In the genomic region with DNA sequence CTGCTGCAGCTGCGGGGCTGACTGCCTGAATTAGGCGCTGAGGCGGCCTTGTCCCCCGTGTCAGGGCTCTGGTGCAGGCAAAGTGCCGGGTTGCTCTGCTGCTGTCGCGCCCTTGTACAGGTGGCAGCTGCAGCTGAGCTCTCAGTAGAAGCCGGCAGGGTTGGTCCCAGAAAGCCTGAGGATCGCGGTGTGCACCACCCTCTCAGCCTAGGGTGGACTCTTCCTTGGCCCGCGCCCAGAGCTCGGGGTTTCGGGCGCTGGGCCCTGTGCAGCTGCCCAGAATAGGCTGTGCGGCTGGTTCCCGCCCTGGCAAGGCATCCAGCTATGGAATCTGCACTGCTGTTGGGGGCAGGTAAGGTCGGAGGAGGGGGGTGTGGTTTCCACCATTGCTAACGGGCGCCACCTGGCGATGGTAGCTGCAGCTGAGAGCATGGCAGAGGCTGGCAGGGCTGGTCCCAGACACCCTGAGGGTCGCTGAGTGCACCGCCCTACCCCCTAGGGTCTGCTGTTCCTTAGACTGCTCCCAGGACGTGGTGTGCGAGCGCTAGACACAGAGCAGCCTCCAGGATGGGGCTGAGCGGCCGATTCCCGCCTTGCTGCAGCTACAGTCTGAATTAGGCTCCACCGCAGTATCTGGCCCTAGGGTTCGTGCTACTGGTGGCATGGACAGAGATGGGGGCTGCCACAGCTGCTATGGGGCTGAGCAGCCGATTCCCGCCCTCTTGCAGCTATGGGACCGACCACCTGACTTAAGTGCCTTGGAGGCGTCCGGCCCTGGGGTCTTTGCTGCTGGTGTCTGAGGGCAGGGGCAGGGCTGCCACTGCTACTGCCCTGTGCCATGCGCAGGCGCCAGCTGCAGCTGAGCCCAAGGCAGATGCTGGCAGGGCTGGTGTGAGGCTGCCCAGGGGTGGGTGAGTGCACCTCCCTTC, we compare ENCODE assay signal across 8 cellular contexts.
DNase-seq lines count a peak whose midpoint lies in the region; ATAC-seq and TF ChIP-seq lines count a peak whose summit lies in the region.
"Not testable (repeated sequence)": the region's sequence is repeated elsewhere in the genome, so short reads cannot be mapped to it uniquely, and the experiment has no call there.

No MANE protein-coding gene starts in this region.

- not testable (repeated sequence) for H3K27me3 ChIP-seq in right lobe of liver

- not testable (repeated sequence) for H3K36me3 ChIP-seq in right lobe of liver

- not testable (repeated sequence) for H3K9me3 ChIP-seq in right lobe of liver

- peak; percentile 28 for DNase-seq in COLO668 (lab: John Stamatoyannopoulos, UW; ENCODE audit: unreplicated experiment)
- peak; percentile 30 for DNase-seq in NCI-H510A treated with DMSO at 0.1 percent for 48 hours (lab: John Stamatoyannopoulos, UW)
- peak; percentile 52 to 61 for DNase-seq in activated CD4-positive, alpha-beta T cell treated with anti-CD3 and anti-CD28 coated beads, Interleukin-2, amount 50 U/mL, for 4 hours
- DNase-seq in ecto neural progenitor cell (ENCODE audit: low spot score), result peak; percentile 69
- DNase-seq in right lobe of liver, result peak; percentile 62 to 78 (median 75)
- DNase-seq in stimulated activated CD4-positive, alpha-beta T cell treated with anti-CD3 and anti-CD28 coated beads, Interleukin-4, amount 100 ng/mL, for 24 hours, result peak; percentile 64

- H3K27ac ChIP-seq in right lobe of liver, result not testable (repeated sequence)

- TF ChIP-seq CTCF in right lobe of liver (IDR thresholded peaks at IDR 0.05), result peak; percentile 52 to 65 (median 60)

- TF ChIP-seq POLR2A in right lobe of liver (IDR thresholded peaks at IDR 0.05), result not testable (repeated sequence)

- ATAC-seq in GM21360 (IDR thresholded peaks at IDR 0.05; ENCODE audit: unreplicated experiment) (peak; percentile 69), HG03457 (IDR thresholded peaks at IDR 0.05; ENCODE audit: unreplicated experiment) (peak; percentile 74), right lobe of liver (peak; percentile 97 to 98 (median 97))

- 14% methylated on average over 9 of the region's 38 CpGs for WGBS in right lobe of liver (ENCODE audit: insufficient coverage, low coverage, low lambda C conversion rate, missing lambda C conversion rate)

- peak overlapping the region in 2 of 3 donors; percentile 28 to 31 for H3K4me3 ChIP-seq in right lobe of liver

- intact Hi-C loops in right lobe of liver (cut with DNase I), result not testable (repeated sequence)

- H3K4me1 ChIP-seq in right lobe of liver, result peaks cover 0 to 15% (median 4%) of the 10 kb centered on the region in 4 donors
